In genomic region chr1:26848499-26848898, GRCh38 we compare ENCODE assay signal across 1 cellular context.
TF ChIP-seq lines count a peak whose summit lies in the region.

No MANE protein-coding gene starts in this region.

TF ChIP-seq in IMR-90, 13 proteins besides CTCF, POLR2A, EP300 and RAD21:
- TF ChIP-seq SMC3 (IDR thresholded peaks at IDR 0.05; ENCODE audit: low read depth, low read length), result no peak
- TF ChIP-seq NFE2L2 (IDR thresholded peaks at IDR 0.05; ENCODE audit: low read depth, low read length), result no peak
- TF ChIP-seq MAFK (IDR thresholded peaks at IDR 0.05; ENCODE audit: low read depth, low read length), result no peak
- no peak for TF ChIP-seq ELK1 (IDR thresholded peaks at IDR 0.05; ENCODE audit: borderline replicate concordance, low read depth, low read length)
